In the genomic region with DNA sequence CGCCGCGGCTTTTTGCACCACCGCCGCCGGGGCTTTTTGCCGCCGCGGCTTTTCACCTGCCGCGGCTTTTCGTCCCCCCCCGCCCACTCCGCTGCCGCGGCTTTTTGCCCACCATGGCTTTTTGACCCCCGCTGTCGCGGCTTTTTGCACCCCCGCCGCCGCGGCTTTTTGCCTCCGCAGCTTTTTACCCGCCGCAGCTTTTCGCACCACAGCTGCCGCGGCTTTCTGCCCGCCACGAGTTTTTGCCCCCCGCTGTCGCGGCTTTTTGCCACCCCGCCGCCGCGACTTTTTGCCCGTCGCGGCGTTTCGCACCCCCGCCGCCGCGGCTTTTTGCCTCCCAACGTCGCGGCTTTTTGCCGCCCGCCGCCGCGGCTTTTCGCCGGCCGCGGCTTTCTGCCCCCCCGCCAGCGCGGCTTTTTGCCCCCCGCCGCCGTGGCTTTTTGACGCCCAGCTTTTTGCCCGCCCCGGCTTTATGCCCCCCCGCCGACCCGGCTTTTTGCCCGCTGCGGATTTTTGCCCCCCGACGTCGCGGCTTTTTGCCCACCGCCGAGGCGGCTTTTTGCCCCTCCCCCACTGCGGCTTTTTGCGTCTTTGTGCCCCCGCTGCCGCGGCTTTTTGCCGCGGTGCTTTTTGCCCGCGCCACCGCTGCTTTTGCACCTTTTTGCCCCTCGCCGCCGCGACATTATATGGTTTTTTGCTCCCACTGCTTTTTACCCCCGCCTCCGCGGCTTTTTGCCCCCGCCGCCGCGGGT, we compare ENCODE assay signal across 25 cellular contexts.
"Had no signal": no experiment of that assay in that cellular context is flagged by ENCODE, and none has a peak within 500 bp of the region (broad histone marks: within the 10 kb centered on the region; RNA-seq: fewer than 3 reads in every experiment).

No MANE protein-coding gene starts in this region.

- H3K36me3 Mint-ChIP-seq: activated CD4-positive, alpha-beta memory T cell treated with anti-CD3 and anti-CD28 coated beads for 36 hours; naive thymus-derived CD8-positive, alpha-beta T cell; type B pancreatic cell had no signal

- H3K27ac Mint-ChIP-seq: activated CD4-positive, alpha-beta memory T cell treated with anti-CD3 and anti-CD28 coated beads for 36 hours; activated CD4-positive, alpha-beta T cell treated with anti-CD3 and anti-CD28 coated beads, Interleukin-2, amount 10 ng/mL, durations not matched to agents 24 days and 14 days; activated naive CD4-positive, alpha-beta T cell treated with anti-CD3 and anti-CD28 coated beads, Interleukin-2, amount 50 U/mL, for 24 hours; activated T-cell treated with anti-CD3 and anti-CD28 coated beads, Interleukin-2, amount 50 U/mL, for 24 hours; naive thymus-derived CD8-positive, alpha-beta T cell; stimulated activated naive CD8-positive, alpha-beta T cell treated with anti-CD3 and anti-CD28 coated beads, Interleukin-15, Interleukin-2, amounts not matched to agents 100 ng/mL and 50 ng/mL, for 24 hours; type B pancreatic cell had no signal

- H3K4me3 Mint-ChIP-seq: activated CD4-positive, alpha-beta memory T cell treated with anti-CD3 and anti-CD28 coated beads for 36 hours; activated CD4-positive, alpha-beta T cell treated with anti-CD3 and anti-CD28 coated beads, Interleukin-2, amount 10 ng/mL, durations not matched to agents 24 days and 14 days; activated naive CD4-positive, alpha-beta T cell treated with anti-CD3 and anti-CD28 coated beads, Interleukin-2, amount 50 U/mL, for 24 hours; activated T-cell treated with anti-CD3 and anti-CD28 coated beads, Interleukin-2, amount 50 U/mL, for 24 hours; naive thymus-derived CD8-positive, alpha-beta T cell; neural crest cell; stimulated activated naive CD8-positive, alpha-beta T cell treated with anti-CD3 and anti-CD28 coated beads, Interleukin-15, Interleukin-2, amounts not matched to agents 100 ng/mL and 50 ng/mL, for 24 hours; type B pancreatic cell had no signal

- DNase-seq: activated CD4-positive, alpha-beta memory T cell treated with anti-CD3 and anti-CD28 coated beads for 36 hours; activated CD4-positive, alpha-beta T cell treated with anti-CD3 and anti-CD28 coated beads, Interleukin-2, amount 10 ng/mL, durations not matched to agents 24 days and 14 days; activated CD4-positive, CD25-positive, alpha-beta regulatory T cell treated with anti-CD3 and anti-CD28 coated beads, Interleukin-2, amount 50 U/mL, for 72 hours; activated CD8-positive, alpha-beta memory T cell treated with anti-CD3 and anti-CD28 coated beads, Interleukin-2, amount 50 U/mL, for 48 hours; activated gamma-delta T cell; activated T-cell treated with anti-CD3 and anti-CD28 coated beads, Interleukin-2, amount 50 U/mL, for 24 hours; body of pancreas; cerebellar nuclear complex; colonic mucosa; effector memory CD4-positive, alpha-beta T cell; gastrocnemius medialis; glutamatergic neuron; left colon; midbrain; nucleus accumbens; stimulated activated CD4-positive, alpha-beta T cell treated with anti-CD3 and anti-CD28 coated beads, Interleukin-12 subunit alpha, Interleukin-12 subunit beta, amount 100 ng/mL, for 4 hours; stimulated activated CD4-positive, alpha-beta T cell treated with anti-CD3 and anti-CD28 coated beads, Interleukin-4, amount 100 ng/mL, for 1 hour; T-helper 2 cell had no signal

- H3K27me3 ChIP-seq: body of pancreas, colonic mucosa, gastrocnemius medialis, right lobe of liver, vagina had no signal

- H3K9me3 ChIP-seq: body of pancreas, colonic mucosa, gastrocnemius medialis, right lobe of liver, vagina had no signal

- H3K27ac ChIP-seq: body of pancreas, colonic mucosa, gastrocnemius medialis, right lobe of liver, vagina had no signal

- H3K4me1 ChIP-seq: body of pancreas, colonic mucosa, gastrocnemius medialis, right lobe of liver, vagina had no signal

- H3K36me3 ChIP-seq: colonic mucosa, gastrocnemius medialis, right lobe of liver, vagina had no signal

- H3K27me3 Mint-ChIP-seq: activated CD4-positive, alpha-beta memory T cell treated with anti-CD3 and anti-CD28 coated beads for 36 hours; activated CD4-positive, alpha-beta T cell treated with anti-CD3 and anti-CD28 coated beads, Interleukin-2, amount 10 ng/mL, durations not matched to agents 24 days and 14 days; activated naive CD4-positive, alpha-beta T cell treated with anti-CD3 and anti-CD28 coated beads, Interleukin-2, amount 50 U/mL, for 24 hours; activated T-cell treated with anti-CD3 and anti-CD28 coated beads, Interleukin-2, amount 50 U/mL, for 24 hours; naive thymus-derived CD8-positive, alpha-beta T cell; stimulated activated naive CD8-positive, alpha-beta T cell treated with anti-CD3 and anti-CD28 coated beads, Interleukin-15, Interleukin-2, amounts not matched to agents 100 ng/mL and 50 ng/mL, for 24 hours; type B pancreatic cell had no signal

- ATAC-seq: body of pancreas; gastrocnemius medialis; left colon; naive thymus-derived CD8-positive, alpha-beta T cell; right lobe of liver had no signal

- H3K4me3 ChIP-seq: body of pancreas, colonic mucosa, gastrocnemius medialis, right lobe of liver, vagina had no signal

- H3K9me3 Mint-ChIP-seq: type B pancreatic cell had no signal

- H3K4me1 Mint-ChIP-seq: activated CD4-positive, alpha-beta T cell treated with anti-CD3 and anti-CD28 coated beads, Interleukin-2, amount 10 ng/mL, durations not matched to agents 24 days and 14 days; activated naive CD4-positive, alpha-beta T cell treated with anti-CD3 and anti-CD28 coated beads, Interleukin-2, amount 50 U/mL, for 24 hours; naive thymus-derived CD8-positive, alpha-beta T cell; neural crest cell had no signal
